ENCODE assay signal across 8 cellular contexts in genomic region chr14:23284654-23285529, GRCh38. TPM values are rescaled to one million over a fixed set of nuclear protein-coding genes. Genes with fewer than 3 reads are reported as not detected.
A peak's percentile ranks its signal among the peaks of the same experiment; 100 is the strongest.
DNase-seq lines count a peak whose midpoint lies in the region; TF ChIP-seq lines count a peak whose summit lies in the region.

No MANE protein-coding gene starts in this region.

- TF ChIP-seq CTCF in DOHH2 (IDR thresholded peaks at IDR 0.05; ENCODE audit: low read depth, low read length, poor library complexity, severe bottlenecking) (no peak), KMS-11 (conservative IDR thresholded peaks at IDR 0.05; ENCODE audit: low read depth, low read length) (no peak), astrocyte of the cerebellum (IDR thresholded peaks at IDR 0.05; ENCODE audit: low read depth, low read length, missing control alignments) (no peak), stomach (IDR thresholded peaks at IDR 0.05) (no peak)

- H3K27me3 ChIP-seq in DOHH2 (ENCODE audit: control insufficient read depth, low read length) (peaks cover 9% of the 10 kb centered on the region), KMS-11 (ENCODE audit: insufficient read depth, low read depth) (no peaks in the 10 kb centered on the region), stomach (no peaks in the 10 kb centered on the region)

- H3K4me3 ChIP-seq in DOHH2 (ENCODE audit: low read length) (peak overlapping the region; percentile 91), KMS-11 (IDR thresholded peaks at IDR 0.05; ENCODE audit: insufficient read depth, low read depth, low read length) (no peak overlapping the region), astrocyte of the cerebellum (ENCODE audit: low read depth, low read length) (peak overlapping the region; percentile 98), stomach (peak overlapping the region; percentile 64 to 92 (median 74))

- peak overlapping the region; percentile 69; the same call in 1 of the 2 replicates for H3K9ac ChIP-seq in KMS-11

- H3K9me2 ChIP-seq in DOHH2 (replicated peaks; ENCODE audit: control insufficient read depth, low read length) = no peaks in the 10 kb centered on the region

- no peak for TF ChIP-seq POLR2A in stomach (IDR thresholded peaks at IDR 0.05)

- H3K27ac ChIP-seq in DOHH2 (ENCODE audit: low read depth, low read length) (peak overlapping the region; percentile 23), KMS-11 (peak overlapping the region; percentile 61; the same call in 1 of the 2 replicates), stomach (peak overlapping the region; percentile 87 to 97 (median 93))

- TF ChIP-seq EP300 in stomach (IDR thresholded peaks at IDR 0.05) = no peak

- H3K4me2 ChIP-seq in DOHH2 (ENCODE audit: low read length) (peak overlapping the region; percentile 81), KMS-11 (peak overlapping the region; percentile 68)

- no peak for DNase-seq in astrocyte of the cerebellum (ENCODE audit: low read depth)
- DNase-seq in iris pigment epithelial cell (ENCODE audit: low read depth) = peak; percentile 37
- DNase-seq in stomach = no peak
- DNase-seq in NCI-H1092 (lab: John Stamatoyannopoulos, UW) = no peak
- DNase-seq in activated effector memory CD4-positive, alpha-beta T cell treated with Interleukin-2 at 50 U/mL for 16 hours = no peak
- no peak for DNase-seq in COLO668 (lab: John Stamatoyannopoulos, UW; ENCODE audit: unreplicated experiment)

- in situ Hi-C loops in astrocyte of the cerebellum (cut with HindIII; ENCODE audit: low sequenced_read_pairs) = no loop called here

- no peaks in the 10 kb centered on the region for H3F3A ChIP-seq in DOHH2 (ENCODE audit: control insufficient read depth, insufficient read depth)

- H3K9me3 ChIP-seq in DOHH2 (ENCODE audit: control insufficient read depth, insufficient read depth, low read length) (no peaks in the 10 kb centered on the region), stomach (no peaks in the 10 kb centered on the region)

- H3K4me1 ChIP-seq in DOHH2 (ENCODE audit: control insufficient read depth, low read length) (peaks cover 18% of the 10 kb centered on the region), KMS-11 (ENCODE audit: low read depth, poor library complexity, severe bottlenecking) (peaks cover 11% of the 10 kb centered on the region), stomach (peaks cover 11 to 39% (median 30%) of the 10 kb centered on the region in 4 donors)

- H3K36me3 ChIP-seq in DOHH2 (ENCODE audit: control insufficient read depth, low read length) (peaks cover 15% of the 10 kb centered on the region), KMS-11 (ENCODE audit: insufficient read depth) (no peaks in the 10 kb centered on the region), stomach (peaks cover 0 to 6% (median 0%) of the 10 kb centered on the region in 4 donors)

- WGBS in stomach, 5 donors = 23 to 26% (median 24%) methylated on average over 9 of the region's 9 CpGs

- peak overlapping the region; percentile 67; the same call in 1 of the 2 replicates for H2AFZ ChIP-seq in KMS-11 (ENCODE audit: low read depth)

- no peaks in the 10 kb centered on the region for H4K20me1 ChIP-seq in DOHH2 (ENCODE audit: control insufficient read depth, insufficient read depth, low read depth, low read length)
- H4K20me1 ChIP-seq in KMS-11 (ENCODE audit: insufficient read depth) = no peaks in the 10 kb centered on the region

- H3K79me2 ChIP-seq in DOHH2 (ENCODE audit: control insufficient read depth, low read length) (peaks cover 27% of the 10 kb centered on the region), KMS-11 (ENCODE audit: insufficient read depth, low read depth) (0 out of 2 replicates have a peak, but pooled peaks cover 4% of the 10 kb centered on the region)

- intact Hi-C loops in stomach (cut with DNase I; ENCODE audit: low total_unique reads) = no loop called here

RNA-seq across cellular contexts. Expression of gene HOMEZ, which starts 1.0 kb away (rescaled TPM):
- total RNA-seq in stomach = 100 to 1,000 TPM in 1 of 5 donors, 10 to 100 TPM in 1, 1 to 10 TPM in 3; 5.1 to 103 (median 8.3) TPM
- polyA plus RNA-seq in stomach = 1 to 10 TPM; 5.8 to 9.6 (median 7.0) TPM

RNA-seq across cellular contexts. Expression of gene PPP1R3E, which starts 17.8 kb away (rescaled TPM):
- 10 to 100 TPM in 1 of 5 donors, 1 to 10 TPM in 4; 1.7 to 17.0 (median 6.8) TPM for total RNA-seq in stomach
- polyA plus RNA-seq in stomach = 10 to 100 TPM; 13.5 to 17.6 (median 16.4) TPM

RNA-seq across cellular contexts. Expression of gene BCL2L2, which starts 21.7 kb away (rescaled TPM):
- total RNA-seq in stomach = 10 to 100 TPM; 14.0 to 47.5 (median 39.8) TPM
- 10 to 100 TPM; 28.1 to 84.1 (median 48.4) TPM for polyA plus RNA-seq in stomach

RNA-seq across cellular contexts. Expression of gene PABPN1, which starts 36.4 kb away (rescaled TPM):
- 100 to 1,000 TPM in 2 of 5 donors, 10 to 100 TPM in 3; 24.5 to 152 (median 70.5) TPM for total RNA-seq in stomach
- polyA plus RNA-seq in stomach = 100 to 1,000 TPM; 131 to 190 (median 147) TPM

RNA-seq across cellular contexts. Expression of gene RNF212B, which starts 47.2 kb away (rescaled TPM):
- not detected for total RNA-seq in stomach
- 1 to 10 TPM in 2 of 3 donors, under 1 TPM in 1; 0.40 to 1.1 (median 1.1) TPM for polyA plus RNA-seq in stomach

Comparison
In these comparisons a context has a peak if more than half of its experiments do, and no peak if none do; other contexts are left out.
1. H3K27ac ChIP-seq: peak in every context shown above with its lines; median percentile 93 in stomach; 61 in KMS-11; 23 in DOHH2.